ENCODE assay signal across 10 cellular contexts in genomic region chr3:16064660-16065414, GRCh38.
A peak's percentile ranks its signal among the peaks of the same experiment; 100 is the strongest.
DNase-seq lines count a peak whose midpoint lies in the region; ATAC-seq and TF ChIP-seq lines count a peak whose summit lies in the region.
"Had no signal": no experiment of that assay in that cellular context is flagged by ENCODE, and none has a peak within 500 bp of the region (broad histone marks: within the 10 kb centered on the region; RNA-seq: fewer than 3 reads in every experiment).

No MANE protein-coding gene starts in this region.

- no peak for ATAC-seq in GM21526 (IDR thresholded peaks at IDR 0.05; ENCODE audit: low FRiP score, unreplicated experiment)
- ATAC-seq: activated CD8-positive, alpha-beta memory T cell treated with anti-CD3 and anti-CD28 coated beads, Interleukin-2, amount 10 ng/mL, durations not matched to agents 7 days and 5 days; natural killer cell treated with Interleukin-12 subunit alpha and Interleukin-12 subunit beta and Interleukin-15 and Interleukin-18, amount 100 ng/mL, for 72 hours had no signal

- 62% methylated on average over 3 of the region's 3 CpGs for WGBS in esophagus muscularis mucosa

- H3K36me3 ChIP-seq in esophagus muscularis mucosa: no peaks in the 10 kb centered on the region

- peaks cover 19 to 56% (median 49%) of the 10 kb centered on the region in 4 donors for H3K4me1 ChIP-seq in esophagus muscularis mucosa

- DNase-seq in AG09319 (ENCODE audit: extremely low read depth, low read depth): peak; percentile 77
- peak; percentile 50 to 74 for DNase-seq in NCI-H446 (lab: John Stamatoyannopoulos, UW)
- peak; percentile 95 for DNase-seq in esophagus muscularis mucosa (ENCODE audit: extremely low spot score)
- peak; percentile 50 for DNase-seq in occipital lobe (lab: John Stamatoyannopoulos, UW)
- no peak for DNase-seq in activated CD4-positive, alpha-beta T cell treated with anti-CD3 and anti-CD28 coated beads, Interleukin-2, amount 50 U/mL, for 1 hour
- DNase-seq in type B pancreatic cell (ENCODE audit: extremely low spot score, unreplicated experiment): no peak
- DNase-seq in activated naive CD8-positive, alpha-beta T cell treated with anti-CD3 and anti-CD28 coated beads for 36 hours: no peak
- DNase-seq: activated CD8-positive, alpha-beta memory T cell treated with anti-CD3 and anti-CD28 coated beads, Interleukin-2, amount 10 ng/mL, durations not matched to agents 7 days and 5 days had no signal

- no peaks in the 10 kb centered on the region for H3K27me3 ChIP-seq in esophagus muscularis mucosa

- no peak overlapping the region for H3K4me3 Mint-ChIP-seq in type B pancreatic cell
- H3K4me3 Mint-ChIP-seq in activated naive CD8-positive, alpha-beta T cell treated with anti-CD3 and anti-CD28 coated beads for 36 hours: no peak overlapping the region
- H3K4me3 Mint-ChIP-seq: activated CD8-positive, alpha-beta memory T cell treated with anti-CD3 and anti-CD28 coated beads, Interleukin-2, amount 10 ng/mL, durations not matched to agents 7 days and 5 days; natural killer cell treated with Interleukin-12 subunit alpha and Interleukin-12 subunit beta and Interleukin-15 and Interleukin-18, amount 100 ng/mL, for 72 hours had no signal

- peaks cover 5% of the 10 kb centered on the region for H3K9me3 Mint-ChIP-seq in type B pancreatic cell
- H3K9me3 Mint-ChIP-seq in activated naive CD8-positive, alpha-beta T cell treated with anti-CD3 and anti-CD28 coated beads for 36 hours: no peaks in the 10 kb centered on the region
- H3K9me3 Mint-ChIP-seq: natural killer cell treated with Interleukin-12 subunit alpha and Interleukin-12 subunit beta and Interleukin-15 and Interleukin-18, amount 100 ng/mL, for 72 hours had no signal

- no peak for TF ChIP-seq CTCF in AG09319 (IDR thresholded peaks at IDR 0.05; ENCODE audit: low read depth, low read length)
- TF ChIP-seq CTCF in esophagus muscularis mucosa (IDR thresholded peaks at IDR 0.05): no peak
- no peak for TF ChIP-seq CTCF in type B pancreatic cell (conservative IDR thresholded peaks at IDR 0.05)

- H3K27ac Mint-ChIP-seq in type B pancreatic cell: no peak overlapping the region
- no peak overlapping the region for H3K27ac Mint-ChIP-seq in activated naive CD8-positive, alpha-beta T cell treated with anti-CD3 and anti-CD28 coated beads for 36 hours
- H3K27ac Mint-ChIP-seq: activated CD8-positive, alpha-beta memory T cell treated with anti-CD3 and anti-CD28 coated beads, Interleukin-2, amount 10 ng/mL, durations not matched to agents 7 days and 5 days; natural killer cell treated with Interleukin-12 subunit alpha and Interleukin-12 subunit beta and Interleukin-15 and Interleukin-18, amount 100 ng/mL, for 72 hours had no signal

- intact Hi-C loops in esophagus muscularis mucosa (cut with DNase I): no loop called here

- no peak overlapping the region for H3K4me3 ChIP-seq in esophagus muscularis mucosa

- peaks cover 27% of the 10 kb centered on the region for H3K4me1 Mint-ChIP-seq in type B pancreatic cell (ENCODE audit: unreplicated experiment)
- H3K4me1 Mint-ChIP-seq in activated naive CD8-positive, alpha-beta T cell treated with anti-CD3 and anti-CD28 coated beads for 36 hours: peaks cover 3% of the 10 kb centered on the region
- H3K4me1 Mint-ChIP-seq: activated CD8-positive, alpha-beta memory T cell treated with anti-CD3 and anti-CD28 coated beads, Interleukin-2, amount 10 ng/mL, durations not matched to agents 7 days and 5 days had no signal

- peak overlapping the region; percentile 66 to 80 (median 71) for H3K27ac ChIP-seq in esophagus muscularis mucosa (replicated peaks in 1 of 4)

- no peak for TF ChIP-seq EP300 in esophagus muscularis mucosa (IDR thresholded peaks at IDR 0.05)

- TF ChIP-seq POLR2A in esophagus muscularis mucosa (IDR thresholded peaks at IDR 0.05; ENCODE audit: low read depth): no peak

- H3K27me3 Mint-ChIP-seq in type B pancreatic cell: peaks cover 3% of the 10 kb centered on the region
- peaks cover 9% of the 10 kb centered on the region for H3K27me3 Mint-ChIP-seq in activated naive CD8-positive, alpha-beta T cell treated with anti-CD3 and anti-CD28 coated beads for 36 hours

- H3K36me3 Mint-ChIP-seq in type B pancreatic cell: no peaks in the 10 kb centered on the region
- H3K36me3 Mint-ChIP-seq in activated naive CD8-positive, alpha-beta T cell treated with anti-CD3 and anti-CD28 coated beads for 36 hours: no peaks in the 10 kb centered on the region
- H3K36me3 Mint-ChIP-seq: activated CD8-positive, alpha-beta memory T cell treated with anti-CD3 and anti-CD28 coated beads, Interleukin-2, amount 10 ng/mL, durations not matched to agents 7 days and 5 days; natural killer cell treated with Interleukin-12 subunit alpha and Interleukin-12 subunit beta and Interleukin-15 and Interleukin-18, amount 100 ng/mL, for 72 hours had no signal

- H3K9me3 ChIP-seq in esophagus muscularis mucosa: no peaks in the 10 kb centered on the region

Comparison
In these comparisons a context has a peak if more than half of its experiments do, and no peak if none do; other contexts are left out.
1. DNase-seq: peak in AG09319 (single experiment), NCI-H446 (2 of 2), esophagus muscularis mucosa (single experiment) and occipital lobe (single experiment); none in activated CD4-positive, alpha-beta T cell treated with anti-CD3 and anti-CD28 coated beads, Interleukin-2, amount 50 U/mL, for 1 hour (single experiment), type B pancreatic cell (single experiment) and activated naive CD8-positive, alpha-beta T cell treated with anti-CD3 and anti-CD28 coated beads for 36 hours (single experiment).